Comparison of ENCODE assay signal across 8 cellular contexts in the genomic region with DNA sequence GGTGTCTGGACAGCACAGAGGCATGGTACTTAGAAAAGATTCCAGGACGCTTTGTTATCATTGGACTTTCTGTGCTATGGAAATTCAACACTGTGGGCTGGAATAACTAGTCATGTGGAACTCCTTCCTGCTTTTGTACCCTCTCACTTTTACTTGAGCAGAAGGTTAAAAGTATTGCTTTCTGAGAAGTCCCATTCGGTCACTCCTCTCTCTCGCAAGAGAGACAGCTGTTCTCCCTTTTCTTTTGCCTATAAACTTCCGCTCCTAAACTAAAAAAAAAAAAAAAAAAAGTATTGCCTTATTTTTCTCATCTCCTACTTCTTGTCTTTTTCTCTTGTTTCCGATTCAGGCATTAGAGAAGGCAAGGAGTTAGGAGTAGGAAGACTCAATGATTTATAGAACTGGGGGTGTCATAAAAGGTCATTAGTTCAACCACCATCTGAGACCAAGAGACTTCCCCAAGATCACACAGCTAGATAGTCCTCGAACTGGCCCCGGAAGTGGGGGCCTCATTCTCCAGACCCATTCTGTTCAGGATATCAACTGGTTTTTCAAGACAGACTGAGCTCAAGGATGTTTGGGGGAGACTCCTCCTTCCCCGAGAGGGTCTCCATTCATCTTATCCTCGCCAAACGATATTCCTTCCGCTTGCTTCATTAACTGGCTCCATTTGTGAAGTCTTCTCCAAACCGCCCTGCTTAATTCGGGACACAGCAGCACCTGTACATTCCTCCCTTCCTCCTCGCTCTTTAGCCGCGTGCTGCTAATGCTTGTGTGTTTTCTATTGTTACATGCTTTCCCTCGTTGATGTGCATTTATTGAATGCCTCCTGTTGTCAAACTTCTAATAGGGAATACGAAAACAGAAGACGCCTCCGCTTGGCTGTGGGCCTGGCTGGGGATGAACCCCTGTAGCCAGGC. TPM values are rescaled to one million over a fixed set of nuclear protein-coding genes. Genes with fewer than 3 reads are reported as not detected.
DNase-seq lines count a peak whose midpoint lies in the region; ATAC-seq and TF ChIP-seq lines count a peak whose summit lies in the region.

No MANE protein-coding gene starts in this region.

- H3K4me1 ChIP-seq in colonic mucosa (no peaks in the 10 kb centered on the region), upper lobe of right lung (peaks cover 11% of the 10 kb centered on the region)

- H3K27me3 Mint-ChIP-seq in activated T-cell treated with anti-CD3 and anti-CD28 coated beads, Interleukin-2, amount 50 U/mL, for 4 hours (ENCODE audit: low read depth) = no peaks in the 10 kb centered on the region
- H3K27me3 Mint-ChIP-seq in memory B cell = no peaks in the 10 kb centered on the region

- TF ChIP-seq CTCF in colonic mucosa (IDR thresholded peaks at IDR 0.05) (no peak), upper lobe of right lung (IDR thresholded peaks at IDR 0.05) (no peak)

- peak overlapping the region; percentile 90 to 92 for H3K9ac ChIP-seq in colonic mucosa (ENCODE audit: low read depth in 2 of 2, low read length in 2 of 2)

- peaks cover 39% of the 10 kb centered on the region for H3K4me1 Mint-ChIP-seq in activated T-cell treated with anti-CD3 and anti-CD28 coated beads, Interleukin-2, amount 50 U/mL, for 4 hours (ENCODE audit: low read depth)
- peaks cover 41% of the 10 kb centered on the region for H3K4me1 Mint-ChIP-seq in memory B cell

- H3K36me3 ChIP-seq in colonic mucosa = no peaks in the 10 kb centered on the region
- H3K36me3 ChIP-seq in upper lobe of right lung = no peaks in the 10 kb centered on the region

- DNase-seq in activated T-cell treated with anti-CD3 and anti-CD28 coated beads, Interleukin-2, amount 50 U/mL, for 4 hours = no peak
- no peak for DNase-seq in activated T-cell treated with anti-CD3 and anti-CD28 coated beads for 4 hours
- DNase-seq in OCI-M2 (lab: John Stamatoyannopoulos, UW; ENCODE audit: unreplicated experiment) = peak; percentile 4
- DNase-seq in colonic mucosa = no peak
- DNase-seq in memory B cell (ENCODE audit: low spot score in 2 of 2) = no peak
- DNase-seq in upper lobe of right lung = no peak
- no peak for DNase-seq in SW 1271 (lab: John Stamatoyannopoulos, UW)

- H3K9me3 ChIP-seq in colonic mucosa (no peaks in the 10 kb centered on the region), upper lobe of right lung (no peaks in the 10 kb centered on the region)

- H3K27me3 ChIP-seq in colonic mucosa (no peaks in the 10 kb centered on the region), upper lobe of right lung (no peaks in the 10 kb centered on the region)

- H3K36me3 Mint-ChIP-seq in activated T-cell treated with anti-CD3 and anti-CD28 coated beads, Interleukin-2, amount 50 U/mL, for 4 hours (ENCODE audit: insufficient read depth) = peaks cover 2% of the 10 kb centered on the region
- H3K36me3 Mint-ChIP-seq in memory B cell = no peaks in the 10 kb centered on the region

- peak overlapping the region; percentile 87 for H3K27ac Mint-ChIP-seq in memory B cell

- H3K9me3 Mint-ChIP-seq in activated T-cell treated with anti-CD3 and anti-CD28 coated beads, Interleukin-2, amount 50 U/mL, for 4 hours = no peaks in the 10 kb centered on the region
- no peaks in the 10 kb centered on the region for H3K9me3 Mint-ChIP-seq in memory B cell

- ATAC-seq in activated T-cell treated with anti-CD3 and anti-CD28 coated beads, Interleukin-2, amount 50 U/mL, for 4 hours = no peak
- ATAC-seq in HG02884 (IDR thresholded peaks at IDR 0.05; ENCODE audit: unreplicated experiment) = peak; percentile 5
- ATAC-seq in memory B cell (ENCODE audit: low read depth) = peak; percentile 3
- no peak for ATAC-seq in upper lobe of right lung

- intact Hi-C loops in colonic mucosa (cut with DNase I) = no loop called here
- intact Hi-C loops in upper lobe of right lung (cut with DNase I) = no loop called here

- H3K27ac ChIP-seq in colonic mucosa (peak overlapping the region; percentile 88), upper lobe of right lung (peak overlapping the region; percentile 96)

- H3K4me3 ChIP-seq in colonic mucosa = peak overlapping the region; percentile 64
- H3K4me3 ChIP-seq in upper lobe of right lung = peak overlapping the region; percentile 78

- H3K4me3 Mint-ChIP-seq in activated T-cell treated with anti-CD3 and anti-CD28 coated beads, Interleukin-2, amount 50 U/mL, for 4 hours = peak overlapping the region; percentile 70
- H3K4me3 Mint-ChIP-seq in memory B cell = peak overlapping the region; percentile 75

RNA-seq across cellular contexts. Expression of gene INPP5F, which starts 1.0 kb away (rescaled TPM):
- total RNA-seq in activated T-cell treated with anti-CD3 and anti-CD28 coated beads, Interleukin-2, amount 50 U/mL, for 4 hours = 10 to 100 TPM; 18.1 to 23.6 (median 21.1) TPM
- total RNA-seq in colonic mucosa (10 to 100 TPM; 12.6 to 15.6 TPM), upper lobe of right lung (13.9 TPM)

Comparison
In these comparisons a context has a peak if more than half of its experiments do, and no peak if none do; other contexts are left out.
1. ATAC-seq: peak in HG02884 (single experiment) and memory B cell (single experiment); none in activated T-cell treated with anti-CD3 and anti-CD28 coated beads, Interleukin-2, amount 50 U/mL, for 4 hours (0 of 2) and upper lobe of right lung (single experiment).